ENCODE assay signal across 13 cellular contexts in genomic region chr5:95771892-95772291, GRCh38. TPM values are rescaled to one million over a fixed set of nuclear protein-coding genes. Genes with fewer than 3 reads are reported as not detected.
DNase-seq lines count a peak whose midpoint lies in the region; ATAC-seq, FAIRE-seq and TF ChIP-seq lines count a peak whose summit lies in the region.
"Had no signal": no experiment of that assay in that cellular context is flagged by ENCODE, and none has a peak within 500 bp of the region (broad histone marks: within the 10 kb centered on the region; RNA-seq: fewer than 3 reads in every experiment).

No MANE protein-coding gene starts in this region.

- H3K4me2 ChIP-seq in OCI-LY7 (ENCODE audit: low read length) = no peak overlapping the region

- no peaks in the 10 kb centered on the region for H3K79me2 ChIP-seq in OCI-LY7 (ENCODE audit: insufficient read depth, low read depth, low read length)

- no peak overlapping the region for H3K27ac Mint-ChIP-seq in activated CD8-positive, alpha-beta T cell treated with anti-CD3 and anti-CD28 coated beads for 36 hours
- H3K27ac Mint-ChIP-seq: IgD-negative memory B cell had no signal

- H2AFZ ChIP-seq in OCI-LY7 (ENCODE audit: low read length) = 0 out of 2 replicates have a peak overlapping the region, but pooled peaks have one; percentile 4

- H3K4me1 ChIP-seq in OCI-LY7 (ENCODE audit: insufficient read depth, low read length, poor library complexity, severe bottlenecking) (no peaks in the 10 kb centered on the region), right atrium auricular region (peaks cover 0 to 28% of the 10 kb centered on the region in 2 donors), prostate gland (replicated peaks) (peaks cover 4% of the 10 kb centered on the region)
- H3K4me1 ChIP-seq: Caco-2 had no signal

- no peak for ATAC-seq in HG02588 (IDR thresholded peaks at IDR 0.05; ENCODE audit: unreplicated experiment)
- no peak for ATAC-seq in activated CD8-positive, alpha-beta T cell treated with anti-CD3 and anti-CD28 coated beads for 36 hours

- H3K4me3 ChIP-seq in OCI-LY7 (ENCODE audit: low read depth, low read length, poor library complexity, severe bottlenecking) (no peak overlapping the region), right atrium auricular region (no peak overlapping the region), prostate gland (no peak overlapping the region)

- no TSS peak for BruUV-seq in OCI-LY7 (replicated peaks; lab: Mats Ljungman, UMichigan)

- no peaks in the 10 kb centered on the region for H3K36me3 Mint-ChIP-seq in activated CD8-positive, alpha-beta T cell treated with anti-CD3 and anti-CD28 coated beads for 36 hours (ENCODE audit: low read depth)

- no peaks in the 10 kb centered on the region for H3K9me3 Mint-ChIP-seq in activated CD8-positive, alpha-beta T cell treated with anti-CD3 and anti-CD28 coated beads for 36 hours
- H3K9me3 Mint-ChIP-seq: IgD-negative memory B cell had no signal

- DNase-seq in GM12891 (ENCODE audit: insufficient read length, low spot score) = no peak
- no peak for DNase-seq in OCI-LY7 (ENCODE audit: low spot score)
- DNase-seq in right atrium auricular region (ENCODE audit: low spot score) = no peak
- DNase-seq in prostate gland (ENCODE audit: low spot score) = no peak
- DNase-seq in stimulated activated CD4-positive, alpha-beta T cell treated with anti-CD3 and anti-CD28 coated beads, Interleukin-2, amount 100 ng/mL, for 24 hours = no peak
- no peak for DNase-seq in activated CD8-positive, alpha-beta T cell treated with anti-CD3 and anti-CD28 coated beads for 36 hours
- DNase-seq: AML-193, Caco-2, NCI-H1436 treated with DMSO at 0.1 percent for 48 hours, NCI-H2081 treated with DMSO at 0.1 percent for 48 hours, NCI-H524 had no signal

- H3K4me3 Mint-ChIP-seq in activated CD8-positive, alpha-beta T cell treated with anti-CD3 and anti-CD28 coated beads for 36 hours = no peak overlapping the region
- H3K4me3 Mint-ChIP-seq: IgD-negative memory B cell had no signal

- FAIRE-seq in GM12891 (lab: Jason Lieb, UNC) = no peak

- no peaks in the 10 kb centered on the region for H3K4me1 Mint-ChIP-seq in activated CD8-positive, alpha-beta T cell treated with anti-CD3 and anti-CD28 coated beads for 36 hours (ENCODE audit: low read depth)

- CTCF ChIA-PET in OCI-LY7 (lab: Charles Lee; ENCODE audit: unreplicated experiment) = interaction anchor here (1.2 kb wide), 1 partner anchor 9 kb away, joined by 4 read pairs; no protein-coding TSS in a partner anchor
- CTCF ChIA-PET in activated CD8-positive, alpha-beta T cell treated with anti-CD3 and anti-CD28 coated beads for 36 hours (lab: Charles Lee) = interaction anchor here (1.0 to 8.1 kb wide), 7 partner anchors 9 to 125 kb away, joined by 3 to 84 read pairs (median 4); partner anchors contain the start of gene RFESD

- no peaks in the 10 kb centered on the region for H3K27me3 Mint-ChIP-seq in activated CD8-positive, alpha-beta T cell treated with anti-CD3 and anti-CD28 coated beads for 36 hours
- H3K27me3 Mint-ChIP-seq: IgD-negative memory B cell had no signal

- no peaks in the 10 kb centered on the region for H4K20me1 ChIP-seq in OCI-LY7 (ENCODE audit: insufficient read depth, low read length)

- no peaks in the 10 kb centered on the region for H3K9me3 ChIP-seq in OCI-LY7 (ENCODE audit: low read length)
- no peaks in the 10 kb centered on the region for H3K9me3 ChIP-seq in right atrium auricular region
- H3K9me3 ChIP-seq in prostate gland = no peaks in the 10 kb centered on the region
- H3K9me3 ChIP-seq: Caco-2 had no signal

- 0 out of 2 replicates have a peak, but pooled peaks have one; percentile 23 for TF ChIP-seq POLR2A in GM12891 (IDR thresholded peaks at IDR 0.05; ENCODE audit: low read depth, low read length)
- TF ChIP-seq POLR2A in prostate gland (IDR thresholded peaks at IDR 0.05) = no peak

- H3K27ac ChIP-seq in OCI-LY7 (ENCODE audit: low read depth, low read length, poor library complexity, severe bottlenecking) (no peak overlapping the region), right atrium auricular region (peak overlapping the region; percentile 65 to 80), prostate gland (peak overlapping the region; percentile 62 to 73)

- POLR2A ChIA-PET in OCI-LY7 (lab: Charles Lee) = interaction anchor here (0.7 to 1.9 kb wide), 7 partner anchors 10 to 405 kb away, joined by 3 to 9 read pairs (median 3); no protein-coding TSS in a partner anchor
- POLR2A ChIA-PET in activated CD8-positive, alpha-beta T cell treated with anti-CD3 and anti-CD28 coated beads for 36 hours (lab: Charles Lee) = interaction anchor here (1.2 kb wide), 1 partner anchor 36 kb away, joined by 3 read pairs; no protein-coding TSS in a partner anchor

- TF ChIP-seq CTCF in OCI-LY7 (conservative IDR thresholded peaks at IDR 0.05; ENCODE audit: low read length) (no peak), right atrium auricular region (IDR thresholded peaks at IDR 0.05) (no peak), prostate gland (IDR thresholded peaks at IDR 0.05) (no peak)
- no peak for TF ChIP-seq CTCF in activated CD8-positive, alpha-beta T cell treated with anti-CD3 and anti-CD28 coated beads for 36 hours (IDR thresholded peaks at IDR 0.05)

- intact Hi-C loops in OCI-LY7 (cut with micrococcal nuclease; ENCODE audit: unreplicated experiment) (no loop called here), prostate gland (cut with DNase I) (no loop called here)
- intact Hi-C loops in activated CD8-positive, alpha-beta T cell treated with anti-CD3 and anti-CD28 coated beads for 36 hours (cut with micrococcal nuclease) = no loop called here

- WGBS in prostate gland = 89% methylated on average over 2 of the region's 2 CpGs

- H3K9me2 ChIP-seq in OCI-LY7 (ENCODE audit: insufficient read depth, low read length) = no peaks in the 10 kb centered on the region

- H3K36me3 ChIP-seq in OCI-LY7 (ENCODE audit: insufficient read depth, low read length) (no peaks in the 10 kb centered on the region), right atrium auricular region (peaks cover 24% of the 10 kb centered on the region), prostate gland (no peaks in the 10 kb centered on the region)

- H3K27me3 ChIP-seq in right atrium auricular region (no peaks in the 10 kb centered on the region), prostate gland (replicated peaks; ENCODE audit: insufficient read depth) (no peaks in the 10 kb centered on the region)

TF ChIP-seq in GM12891, 5 proteins besides CTCF, POLR2A, EP300 and RAD21:
- no peak for TF ChIP-seq SPI1 (IDR thresholded peaks at IDR 0.05; ENCODE audit: low read depth, low read length)
- no peak for TF ChIP-seq POU2F2 (IDR thresholded peaks at IDR 0.05; ENCODE audit: low read depth, low read length)
- TF ChIP-seq POLR2AphosphoS5 (IDR thresholded peaks at IDR 0.05; ENCODE audit: low read depth, low read length) = no peak
- no peak for TF ChIP-seq TAF1 (IDR thresholded peaks at IDR 0.05; ENCODE audit: low read depth, low read length)
- TF ChIP-seq PAX5 (IDR thresholded peaks at IDR 0.05; ENCODE audit: insufficient read depth, low read length, severe bottlenecking) = no peak

RNA-seq across cellular contexts. Expression of gene RHOBTB3, which starts 40.8 kb away (rescaled TPM):
- 6.8 TPM for polyA plus RNA-seq in GM12891 (2012; ENCODE audit: low read depth, missing spikeins)
- 0.93 and 4.0 TPM in 2 replicates for total RNA-seq in OCI-LY7 (2014; rRNA removed; shearing (Covaris generic))
- 0.51 and 0.81 TPM in 2 replicates for total RNA-seq in OCI-LY7 (2022)
- 10 to 100 TPM; 56.2 to 89.9 TPM for total RNA-seq in right atrium auricular region
- total RNA-seq in prostate gland = 100 to 1,000 TPM in 1 of 2 donors, 10 to 100 TPM in 1; 87.3 to 134 TPM
- 1 to 10 TPM in 1 of 2 experiments, under 1 TPM in 1; 0.50 to 1.1 TPM for total RNA-seq in activated CD8-positive, alpha-beta T cell treated with anti-CD3 and anti-CD28 coated beads for 36 hours

RNA-seq across cellular contexts. Expression of gene GLRX, which starts 50.6 kb away (rescaled TPM):
- polyA plus RNA-seq in GM12891 (2012; ENCODE audit: low read depth, missing spikeins) = 172 TPM
- 26.7 and 80.5 TPM in 2 replicates for total RNA-seq in OCI-LY7 (2014; rRNA removed; shearing (Covaris generic))
- 49.3 and 52.9 TPM in 2 replicates for total RNA-seq in OCI-LY7 (2022)
- total RNA-seq in right atrium auricular region = 100 to 1,000 TPM; 151 to 173 TPM
- 10 to 100 TPM; 16.6 to 34.8 TPM for total RNA-seq in prostate gland
- 10 to 100 TPM; 28.4 to 32.6 TPM for total RNA-seq in activated CD8-positive, alpha-beta T cell treated with anti-CD3 and anti-CD28 coated beads for 36 hours

Comparison
In these comparisons a context has a peak if more than half of its experiments do, and no peak if none do; other contexts are left out.
1. RNA of gene RHOBTB3, which starts 40.8 kb away (total RNA-seq): 87.3 to 134 TPM in prostate gland and 56.2 to 89.9 TPM in right atrium auricular region; 0.51 to 4.0 TPM in OCI-LY7 and 0.50 to 1.1 TPM in activated CD8-positive, alpha-beta T cell treated with anti-CD3 and anti-CD28 coated beads for 36 hours; every median in the first group is over 10 times any median in the second.